In genomic region chr2:200863655-200864205, GRCh38 we compare ENCODE assay signal across 6 cellular contexts. TPM values are rescaled to one million over a fixed set of nuclear protein-coding genes. Genes with fewer than 3 reads are reported as not detected.
A peak's percentile ranks its signal among the peaks of the same experiment; 100 is the strongest.
DNase-seq lines count a peak whose midpoint lies in the region; ATAC-seq and TF ChIP-seq lines count a peak whose summit lies in the region.

No MANE protein-coding gene starts in this region.

- H3K27me3 ChIP-seq in iPS-18a (ENCODE audit: control insufficient read depth, insufficient read depth, low read length) (no peaks in the 10 kb centered on the region), transverse colon (no peaks in the 10 kb centered on the region)

- in situ Hi-C loops in transverse colon (cut with MboI; ENCODE audit: low pct_ligation_motif_present in 1 of 4, low pct_unique_long_range_greater_than_20kb in 1 of 4, low sequenced_read_pairs in 3 of 4): loop anchor here in 2 of 4 donors (10.0 to 25.0 kb wide), 2 partner anchors 49 to 551 kb away; partner anchors contain the start of genes BZW1 (in 1 of the 2) and SPATS2L (in 1 of the 2)

- peak overlapping the region; percentile 97 for H3K4me3 Mint-ChIP-seq in T-helper 17 cell

- H3K27me3 Mint-ChIP-seq in T-helper 17 cell: no peaks in the 10 kb centered on the region

- peak overlapping the region; percentile 97 for H3K9ac ChIP-seq in iPS-18a (ENCODE audit: low read length)

- intact Hi-C loops in transverse colon (cut with DNase I; ENCODE audit: low total_unique reads): no loop called here

- H3K4me1 Mint-ChIP-seq in T-helper 17 cell: peaks cover 41% of the 10 kb centered on the region

- H3K27ac ChIP-seq in iPS-18a (ENCODE audit: low read length) (peak overlapping the region; percentile 65), transverse colon (peak overlapping the region; percentile 98 to 100 (median 99))

- H3K27ac Mint-ChIP-seq in T-helper 17 cell: peak overlapping the region; percentile 100

- H3K36me3 ChIP-seq in iPS-18a (ENCODE audit: control insufficient read depth, low read depth, low read length) (peaks cover 28% of the 10 kb centered on the region), transverse colon (peaks cover 0 to 20% (median 4%) of the 10 kb centered on the region in 4 donors)

- TF ChIP-seq POLR2A in transverse colon (IDR thresholded peaks at IDR 0.05): no peak

- H3K4me1 ChIP-seq in iPS-18a (ENCODE audit: control insufficient read depth, low read depth, low read length): peaks cover 8% of the 10 kb centered on the region
- peaks cover 9 to 48% (median 29%) of the 10 kb centered on the region in 4 donors for H3K4me1 ChIP-seq in transverse colon

- TF ChIP-seq CTCF in transverse colon (IDR thresholded peaks at IDR 0.05): peak in 1 of 5 experiments; percentile 3

- H3K9me3 ChIP-seq in T-helper 17 cell (ENCODE audit: control insufficient read depth, low read length, poor library complexity, severe bottlenecking): no peaks in the 10 kb centered on the region
- no peaks in the 10 kb centered on the region for H3K9me3 ChIP-seq in iPS-18a (ENCODE audit: control insufficient read depth, low read depth, low read length)
- no peaks in the 10 kb centered on the region for H3K9me3 ChIP-seq in transverse colon

- TF ChIP-seq EP300 in transverse colon (IDR thresholded peaks at IDR 0.05; ENCODE audit: low read depth): no peak

- ATAC-seq in GM21723 (IDR thresholded peaks at IDR 0.05; ENCODE audit: unreplicated experiment): peak; percentile 9
- ATAC-seq in T-helper 17 cell: peak; percentile 0

- WGBS in transverse colon (ENCODE audit: low coverage in 1 of 2), 2 donors: 0 to 1% methylated on average over 8 to 30 of the region's 30 CpGs

- peak overlapping the region; percentile 97 for H3K4me3 ChIP-seq in iPS-18a (ENCODE audit: low read length)
- peak overlapping the region; percentile 73 to 92 (median 80) for H3K4me3 ChIP-seq in transverse colon

- H3K36me3 Mint-ChIP-seq in T-helper 17 cell (ENCODE audit: low read depth): peaks cover 22% of the 10 kb centered on the region

- DNase-seq in AML-193 (lab: John Stamatoyannopoulos, UW): peak; percentile 38 to 50
- DNase-seq in T-helper 17 cell: no peak
- peak; percentile 23 for DNase-seq in transverse colon
- no peak for DNase-seq in NCI-H1417 treated with DMSO at 0.1 percent for 48 hours (lab: John Stamatoyannopoulos, UW)

RNA-seq across cellular contexts. Expression of gene CLK1, which starts 0.7 kb away (rescaled TPM):
- total RNA-seq in T-helper 17 cell (1,000 to 10,000 TPM in 1 of 2 donors, 100 to 1,000 TPM in 1; 907 to 1,052 TPM), transverse colon (100 to 1,000 TPM; 115 to 231 (median 127) TPM)

RNA-seq across cellular contexts. Expression of gene PPIL3, which starts 25.1 kb away (rescaled TPM):
- total RNA-seq in T-helper 17 cell (10 to 100 TPM; 22.1 to 25.7 TPM), transverse colon (10 to 100 TPM; 16.8 to 18.4 (median 17.7) TPM)

RNA-seq across cellular contexts. Expression of gene NIF3L1, which starts 25.4 kb away (rescaled TPM):
- 10 to 100 TPM in 1 of 2 donors, 1 to 10 TPM in 1; 6.9 to 10.6 TPM for total RNA-seq in T-helper 17 cell
- 10 to 100 TPM; 14.5 to 26.6 (median 21.5) TPM for total RNA-seq in transverse colon

RNA-seq across cellular contexts. Expression of gene BZW1, which starts 52.0 kb away (rescaled TPM):
- total RNA-seq in T-helper 17 cell (100 to 1,000 TPM; 226 to 235 TPM), transverse colon (100 to 1,000 TPM in 2 of 4 donors, 10 to 100 TPM in 2; 17.1 to 167 (median 110) TPM)

Comparison
In these comparisons a context has a peak if more than half of its experiments do, and no peak if none do; other contexts are left out.
1. DNase-seq: peak in AML-193 (2 of 2) and transverse colon (single experiment); none in T-helper 17 cell (0 of 3) and NCI-H1417 treated with DMSO at 0.1 percent for 48 hours (single experiment).